ENCODE assay signal across 23 cellular contexts in the genomic region with DNA sequence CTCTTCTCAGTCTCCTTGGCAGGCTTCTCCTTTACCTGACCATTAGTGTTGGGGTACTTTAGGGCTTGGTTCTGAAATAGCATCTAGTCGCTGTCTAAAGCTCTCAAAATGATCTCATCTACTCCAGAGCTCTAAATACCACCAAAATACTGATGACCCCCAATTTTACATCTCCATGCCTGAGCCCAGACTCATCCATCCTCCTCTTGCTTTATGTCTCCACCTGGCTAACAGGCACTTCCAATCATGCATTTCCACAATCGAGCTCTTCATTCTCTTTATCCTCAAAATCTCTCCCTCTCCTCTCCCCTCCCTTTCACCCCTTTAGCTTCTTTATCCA.
"Had no signal": no experiment of that assay in that cellular context is flagged by ENCODE, and none has a peak within 500 bp of the region (broad histone marks: within the 10 kb centered on the region; RNA-seq: fewer than 3 reads in every experiment).

No MANE protein-coding gene starts in this region.

- H3K27me3 ChIP-seq: adrenal gland, Peyer's patch, SJSA1 had no signal

- H3K4me3 ChIP-seq: adrenal gland, Peyer's patch, SJSA1 had no signal

- H3K9me3 ChIP-seq: adrenal gland, Peyer's patch, SJSA1 had no signal

- H3K36me3 Mint-ChIP-seq: activated naive CD8-positive, alpha-beta T cell had no signal

- H3K27ac ChIP-seq: adrenal gland, Peyer's patch, RWPE1, SJSA1 had no signal

- H3K9me3 Mint-ChIP-seq: activated B cell treated with CpG ODN at 0.5 μM for 24 hours; activated CD4-positive, alpha-beta memory T cell treated with anti-CD3 and anti-CD28 coated beads, Interleukin-2, amount 10 ng/mL, durations not matched to agents 7 days and 5 days; activated naive CD4-positive, alpha-beta T cell treated with anti-CD3 and anti-CD28 coated beads for 36 hours had no signal

- H3K4me3 Mint-ChIP-seq: activated B cell treated with CpG ODN at 0.5 μM for 24 hours; activated CD4-positive, alpha-beta memory T cell treated with anti-CD3 and anti-CD28 coated beads, Interleukin-2, amount 10 ng/mL, durations not matched to agents 7 days and 5 days; activated naive CD4-positive, alpha-beta T cell treated with anti-CD3 and anti-CD28 coated beads for 36 hours; activated naive CD8-positive, alpha-beta T cell had no signal

- H3K27ac Mint-ChIP-seq: activated B cell treated with CpG ODN at 0.5 μM for 24 hours; activated CD4-positive, alpha-beta memory T cell treated with anti-CD3 and anti-CD28 coated beads, Interleukin-2, amount 10 ng/mL, durations not matched to agents 7 days and 5 days; activated naive CD4-positive, alpha-beta T cell treated with anti-CD3 and anti-CD28 coated beads for 36 hours; activated naive CD8-positive, alpha-beta T cell had no signal

- H3K36me3 ChIP-seq: adrenal gland, Peyer's patch, SJSA1 had no signal

- ATAC-seq: SK-N-SH treated with all-trans-retinoic acid at 6 μM for 48 hours had no signal

- H3K4me1 ChIP-seq: adrenal gland, SJSA1 had no signal

- DNase-seq: activated B cell treated with CpG ODN at 0.5 μM for 24 hours; activated CD4-positive, alpha-beta memory T cell treated with anti-CD3 and anti-CD28 coated beads, Interleukin-2, amount 10 ng/mL, durations not matched to agents 7 days and 5 days; activated CD4-positive, alpha-beta T cell treated with anti-CD3 and anti-CD28 coated beads, Interleukin-2, amount 50 U/mL, for 1 hour; activated CD8-positive, alpha-beta memory T cell treated with anti-CD3 and anti-CD28 coated beads, Interleukin-2, amount 50 U/mL, for 48 hours; activated gamma-delta T cell; activated naive CD4-positive, alpha-beta T cell treated with anti-CD3 and anti-CD28 coated beads for 36 hours; activated T-cell treated with anti-CD3 and anti-CD28 coated beads, Interleukin-2, amount 50 U/mL, for 1 hour; adrenal gland; cerebellar nuclear complex; MM.1S; NCI-H1105; NCI-H1436; NCI-H1694 treated with DMSO at 0.1 percent for 48 hours; NCI-H2081; NCI-H446; NCI-H524; Right ventricle myocardium superior; SW 1271 had no signal
